In the genomic region with DNA sequence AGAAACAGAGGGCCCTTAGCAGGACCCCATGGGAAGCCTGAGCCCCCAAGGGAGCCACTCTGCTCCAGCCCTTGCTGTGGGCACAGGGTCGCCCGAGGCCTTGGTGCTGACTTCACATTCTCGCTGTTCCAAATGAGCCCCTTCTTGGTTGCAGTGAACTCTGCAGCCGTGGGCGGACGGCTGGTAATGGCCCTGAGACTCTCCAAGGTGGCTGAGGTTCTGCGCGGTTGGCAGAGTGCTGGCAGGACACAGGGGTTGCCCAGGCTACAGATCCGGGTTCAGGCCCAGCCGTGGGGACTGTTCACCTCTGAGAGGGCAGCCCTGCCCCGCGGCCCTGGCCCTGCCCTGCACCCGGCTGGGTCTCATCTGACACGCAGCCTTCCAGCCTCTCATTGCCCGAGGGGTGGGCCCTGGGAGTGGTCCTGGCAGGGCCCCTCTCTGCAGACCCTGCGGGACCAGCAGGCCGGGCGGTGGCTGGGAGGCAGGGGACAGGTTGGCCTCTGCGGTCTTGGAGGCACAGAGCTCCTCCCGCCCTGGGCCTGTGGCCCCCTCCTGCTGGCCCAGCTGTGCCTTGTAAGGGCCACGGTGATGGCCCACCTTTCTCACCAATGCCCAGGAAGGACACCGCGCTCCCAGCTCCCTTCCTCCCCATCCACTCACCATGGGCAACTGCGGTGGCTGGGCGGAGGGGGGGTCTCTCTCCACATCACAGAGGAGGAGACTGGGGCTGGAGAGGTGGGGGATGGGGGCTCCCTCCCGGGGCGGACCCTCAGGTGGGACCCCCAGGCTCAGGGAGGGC, we compare ENCODE assay signal across 1 cellular context.
TF ChIP-seq lines count a peak whose summit lies in the region.

No MANE protein-coding gene starts in this region.

TF ChIP-seq in SK-N-SH, 30 proteins besides CTCF, POLR2A, EP300 and RAD21 (continued from another document):
- TF ChIP-seq, protein P1, sequence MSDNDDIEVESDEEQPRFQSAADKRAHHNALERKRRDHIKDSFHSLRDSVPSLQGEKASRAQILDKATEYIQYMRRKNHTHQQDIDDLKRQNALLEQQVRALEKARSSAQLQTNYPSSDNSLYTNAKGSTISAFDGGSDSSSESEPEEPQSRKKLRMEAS (IDR thresholded peaks at IDR 0.05; ENCODE audit: low read depth) = no peak
- TF ChIP-seq TAF1 (IDR thresholded peaks at IDR 0.05; ENCODE audit: borderline replicate concordance, low read depth, low read length) (no peak), SMC3 (IDR thresholded peaks at IDR 0.05; ENCODE audit: low read depth, low read length) (no peak), SIN3A (IDR thresholded peaks at IDR 0.05; ENCODE audit: borderline replicate concordance, low read depth, low read length) (no peak), RCOR1 (IDR thresholded peaks at IDR 0.05; ENCODE audit: low read length) (no peak), YY1 (IDR thresholded peaks at IDR 0.05; ENCODE audit: low read depth) (no peak), GATA2 (CRISPR knock-in tag; IDR thresholded peaks at IDR 0.05) (no peak), NRF1 (IDR thresholded peaks at IDR 0.05; ENCODE audit: low read depth, low read length) (no peak), FOSL2 (IDR thresholded peaks at IDR 0.05; ENCODE audit: borderline replicate concordance, low read depth) (no peak), TCF12 (IDR thresholded peaks at IDR 0.05) (no peak), RXRA (IDR thresholded peaks at IDR 0.05; ENCODE audit: borderline replicate concordance, low read depth) (no peak)
- TF ChIP-seq, protein P2, sequence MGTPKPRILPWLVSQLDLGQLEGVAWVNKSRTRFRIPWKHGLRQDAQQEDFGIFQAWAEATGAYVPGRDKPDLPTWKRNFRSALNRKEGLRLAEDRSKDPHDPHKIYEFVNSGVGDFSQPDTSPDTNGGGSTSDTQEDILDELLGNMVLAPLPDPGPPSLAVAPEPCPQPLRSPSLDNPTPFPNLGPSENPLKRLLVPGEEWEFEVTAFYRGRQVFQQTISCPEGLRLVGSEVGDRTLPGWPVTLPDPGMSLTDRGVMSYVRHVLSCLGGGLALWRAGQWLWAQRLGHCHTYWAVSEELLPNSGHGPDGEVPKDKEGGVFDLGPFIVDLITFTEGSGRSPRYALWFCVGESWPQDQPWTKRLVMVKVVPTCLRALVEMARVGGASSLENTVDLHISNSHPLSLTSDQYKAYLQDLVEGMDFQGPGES (IDR thresholded peaks at IDR 0.05; ENCODE audit: low read depth, low read length) = no peak
TF ChIP-seq in SK-N-SH: peak in this region for 0.
